1 cellular context compared by ENCODE assay signal in genomic region chr9:78001946-78002731, GRCh38.
TF ChIP-seq lines count a peak whose summit lies in the region.

No MANE protein-coding gene starts in this region.

TF ChIP-seq in endothelial cell of umbilical vein, 7 proteins besides CTCF, POLR2A, EP300 and RAD21:
- no peak for TF ChIP-seq POLR2AphosphoS5 (IDR thresholded peaks at IDR 0.05; ENCODE audit: insufficient read depth, low read depth, low read length)
- peak; percentile 46 for TF ChIP-seq JUN (IDR thresholded peaks at IDR 0.05; ENCODE audit: borderline replicate concordance, insufficient read depth, insufficient read length, low read depth)
- TF ChIP-seq EZH2 (IDR thresholded peaks at IDR 0.05; ENCODE audit: borderline replicate concordance, low read depth, low read length, severe bottlenecking): no peak
- no peak for TF ChIP-seq GATA2 (IDR thresholded peaks at IDR 0.05; ENCODE audit: insufficient read depth, insufficient read length, low read depth, low read length)
- no peak for TF ChIP-seq MYC (IDR thresholded peaks at IDR 0.05; ENCODE audit: low read depth, low read length)
- TF ChIP-seq FOS (IDR thresholded peaks at IDR 0.05; ENCODE audit: borderline replicate concordance, insufficient read depth, low read length): peak; percentile 58
- no peak for TF ChIP-seq MAX (IDR thresholded peaks at IDR 0.05; ENCODE audit: insufficient read depth, insufficient read length)
